ENCODE assay signal across 8 cellular contexts in the genomic region with DNA sequence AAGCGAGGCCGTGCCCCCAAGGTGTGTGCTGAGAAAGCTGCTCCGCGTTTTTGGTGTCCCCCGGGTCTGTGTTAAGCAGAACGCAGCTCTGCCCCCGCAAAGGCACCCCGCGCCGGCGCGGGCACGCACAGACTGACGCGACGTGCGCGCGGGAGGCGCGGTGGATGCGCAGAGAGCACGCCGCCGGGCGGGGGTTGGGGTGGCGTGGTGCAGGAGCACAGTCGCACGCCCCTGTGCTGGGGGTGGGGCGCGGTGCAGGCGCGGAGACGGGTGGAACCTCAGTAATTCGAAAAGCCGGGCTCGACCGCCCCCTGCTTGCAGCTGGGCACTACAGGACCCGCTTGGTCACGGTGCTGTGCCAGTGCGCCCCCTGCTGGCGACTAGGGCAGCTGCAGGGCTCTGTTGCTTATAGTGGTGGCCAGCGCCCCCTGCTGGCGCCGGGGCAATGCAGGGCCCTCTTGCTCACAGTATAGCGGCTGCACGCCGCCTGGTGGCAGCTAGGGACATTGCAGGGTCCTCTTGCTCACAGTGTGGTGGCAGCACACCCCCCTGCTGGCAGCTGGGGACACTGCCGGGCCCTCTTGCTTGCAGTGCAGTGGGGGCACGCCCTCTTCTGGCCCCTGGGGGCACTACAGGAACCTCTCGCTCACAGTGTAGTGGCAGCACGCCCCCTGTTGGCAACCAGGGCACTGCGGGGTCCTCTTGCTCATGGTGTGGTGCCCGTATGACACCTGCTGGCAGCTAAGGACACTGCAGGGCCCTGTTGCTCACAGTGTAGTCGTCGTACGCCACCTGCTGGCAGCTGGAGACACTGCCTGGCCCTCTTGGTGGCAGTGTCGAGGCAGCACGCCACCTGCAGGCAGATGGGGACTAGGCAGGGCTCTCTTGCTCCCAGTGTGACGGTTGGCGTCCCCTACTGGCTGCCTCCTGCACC.
DNase-seq lines count a peak whose midpoint lies in the region; ATAC-seq and TF ChIP-seq lines count a peak whose summit lies in the region.
"Not testable (repeated sequence)": the region's sequence is repeated elsewhere in the genome, so short reads cannot be mapped to it uniquely, and the experiment has no call there.

No MANE protein-coding gene starts in this region.

- TF ChIP-seq CTCF in BE2C (IDR thresholded peaks at IDR 0.05; ENCODE audit: low read depth, low read length): peak; percentile 60

- H3K4me1 Mint-ChIP-seq in activated naive CD8-positive, alpha-beta T cell treated with anti-CD3 and anti-CD28 coated beads for 36 hours: not testable (repeated sequence)

- H3K4me3 ChIP-seq in BE2C (ENCODE audit: low read depth, low read length): not testable (repeated sequence)

- peaks cover 20% of the 10 kb centered on the region for H3K27me3 Mint-ChIP-seq in activated naive CD8-positive, alpha-beta T cell treated with anti-CD3 and anti-CD28 coated beads for 36 hours

- not testable (repeated sequence) for H3K36me3 Mint-ChIP-seq in activated naive CD8-positive, alpha-beta T cell treated with anti-CD3 and anti-CD28 coated beads for 36 hours

- H3K4me3 Mint-ChIP-seq in activated naive CD8-positive, alpha-beta T cell treated with anti-CD3 and anti-CD28 coated beads for 36 hours: not testable (repeated sequence)

- H3K27me3 ChIP-seq in BE2C: not testable (repeated sequence)

- intact Hi-C loops in left ventricle myocardium superior (cut with micrococcal nuclease): not testable (repeated sequence)

- ATAC-seq in GM19025 (IDR thresholded peaks at IDR 0.05; ENCODE audit: low read depth, unreplicated experiment) (peak; percentile 85), HG02970 (IDR thresholded peaks at IDR 0.05; ENCODE audit: low FRiP score, unreplicated experiment) (peak; percentile 97)
- ATAC-seq in left ventricle myocardium superior: not testable (repeated sequence)

- not testable (repeated sequence) for H3K9me3 Mint-ChIP-seq in activated naive CD8-positive, alpha-beta T cell treated with anti-CD3 and anti-CD28 coated beads for 36 hours

- peak; percentile 83 for DNase-seq in BE2C
- peak; percentile 89 for DNase-seq in NCI-H146 (lab: John Stamatoyannopoulos, UW)
- peak; percentile 77 for DNase-seq in UCSD-AML1 (lab: John Stamatoyannopoulos, UW; ENCODE audit: unreplicated experiment)
- DNase-seq in activated naive CD8-positive, alpha-beta T cell treated with anti-CD3 and anti-CD28 coated beads for 36 hours: peak; percentile 94
- DNase-seq in left ventricle myocardium superior: peak; percentile 43
- peak; percentile 57 to 91 for DNase-seq in stimulated activated CD4-positive, alpha-beta T cell treated with anti-CD3 and anti-CD28 coated beads, Interleukin-12 subunit alpha, Interleukin-12 subunit beta, amount 100 ng/mL, for 24 hours (ENCODE audit: low read depth in 2 of 2)

- not testable (repeated sequence) for H3K27ac Mint-ChIP-seq in activated naive CD8-positive, alpha-beta T cell treated with anti-CD3 and anti-CD28 coated beads for 36 hours

- H3K9me3 ChIP-seq in BE2C: not testable (repeated sequence)

- H3K36me3 ChIP-seq in BE2C: not testable (repeated sequence)

- not testable (repeated sequence) for H3K4me1 ChIP-seq in BE2C

Comparison
In these comparisons a context has a peak if more than half of its experiments do, and no peak if none do; other contexts are left out.
1. DNase-seq: peak in every context shown above with its lines; median percentile 94 in activated naive CD8-positive, alpha-beta T cell treated with anti-CD3 and anti-CD28 coated beads for 36 hours; 89 in NCI-H146; 83 in BE2C; 77 in UCSD-AML1; 74 in stimulated activated CD4-positive, alpha-beta T cell treated with anti-CD3 and anti-CD28 coated beads, Interleukin-12 subunit alpha, Interleukin-12 subunit beta, amount 100 ng/mL, for 24 hours; 43 in left ventricle myocardium superior.